8 cellular contexts compared by ENCODE assay signal in the genomic region with DNA sequence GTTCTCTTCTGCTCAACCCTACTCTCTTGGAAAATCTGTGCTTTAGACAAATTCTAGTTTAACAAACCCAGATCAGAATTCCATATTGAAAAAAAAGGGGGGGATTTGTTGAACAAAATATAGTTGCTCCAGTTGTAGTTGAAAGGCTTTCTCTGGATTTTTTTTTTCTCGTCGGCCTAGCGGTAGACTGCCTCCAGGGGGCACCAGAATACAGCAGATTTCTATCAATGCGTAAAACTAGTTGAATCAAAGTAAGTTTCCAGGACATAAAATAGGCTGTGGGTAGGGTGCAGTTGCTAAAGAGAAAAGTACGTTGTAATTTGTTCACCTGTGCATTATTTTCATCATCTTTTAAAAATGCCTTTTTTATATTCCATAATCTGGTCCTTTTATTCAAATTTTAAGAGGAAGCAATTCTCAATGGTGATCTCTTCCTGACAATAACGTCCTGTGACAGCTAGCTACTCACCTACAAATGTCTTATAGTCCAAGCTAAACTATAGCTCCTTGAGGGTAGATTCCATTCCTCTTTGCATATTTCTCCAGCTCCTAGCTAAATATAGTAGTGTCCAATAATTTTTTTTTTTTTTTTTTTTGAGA.
A peak's percentile ranks its signal among the peaks of the same experiment; 100 is the strongest.
DNase-seq lines count a peak whose midpoint lies in the region; ATAC-seq and TF ChIP-seq lines count a peak whose summit lies in the region.

No MANE protein-coding gene starts in this region.

- no peak overlapping the region for H3K4me3 Mint-ChIP-seq in endothelial cell (ENCODE audit: unreplicated experiment)
- no peak overlapping the region for H3K4me3 Mint-ChIP-seq in stimulated activated effector memory CD8-positive, alpha-beta T cell treated with anti-CD3 and anti-CD28 coated beads, Interleukin-12 subunit alpha, Interleukin-12 subunit beta, amount 100 ng/mL, for 72 hours

- no peak overlapping the region for H3K27ac ChIP-seq in 22Rv1

- no peak for ATAC-seq in stimulated activated effector memory CD8-positive, alpha-beta T cell treated with anti-CD3 and anti-CD28 coated beads, Interleukin-12 subunit alpha, Interleukin-12 subunit beta, amount 100 ng/mL, for 72 hours

- H3K36me3 Mint-ChIP-seq in endothelial cell (ENCODE audit: low read depth, unreplicated experiment), result no peaks in the 10 kb centered on the region
- H3K36me3 Mint-ChIP-seq in stimulated activated effector memory CD8-positive, alpha-beta T cell treated with anti-CD3 and anti-CD28 coated beads, Interleukin-12 subunit alpha, Interleukin-12 subunit beta, amount 100 ng/mL, for 72 hours, result no peaks in the 10 kb centered on the region

- no peak overlapping the region for H3K27ac Mint-ChIP-seq in endothelial cell (ENCODE audit: unreplicated experiment)
- H3K27ac Mint-ChIP-seq in stimulated activated effector memory CD8-positive, alpha-beta T cell treated with anti-CD3 and anti-CD28 coated beads, Interleukin-12 subunit alpha, Interleukin-12 subunit beta, amount 100 ng/mL, for 72 hours, result no peak overlapping the region

- peaks cover 3% of the 10 kb centered on the region for H3K27me3 Mint-ChIP-seq in endothelial cell (ENCODE audit: unreplicated experiment)

- TF ChIP-seq CTCF in 22Rv1 (IDR thresholded peaks at IDR 0.05), result peak; percentile 93
- peak; percentile 78 for TF ChIP-seq CTCF in GM12875 (IDR thresholded peaks at IDR 0.05; ENCODE audit: borderline replicate concordance, insufficient read depth, low read depth, low read length)
- TF ChIP-seq CTCF in endothelial cell (IDR thresholded peaks at IDR 0.05; ENCODE audit: unreplicated experiment), result peak; percentile 94

- peak; percentile 5 for DNase-seq in NCI-H82 treated with DMSO at 0.1 percent for 48 hours (lab: John Stamatoyannopoulos, UW; ENCODE audit: unreplicated experiment)
- DNase-seq in activated CD8-positive, alpha-beta memory T cell treated with anti-CD3 and anti-CD28 coated beads for 4 hours (ENCODE audit: low read depth in 2 of 2), result peak; percentile 30 to 36
- peak; percentile 52 for DNase-seq in endothelial cell (ENCODE audit: low spot score)
- peak; percentile 60 for DNase-seq in myocyte (ENCODE audit: low read depth)
- DNase-seq in stimulated activated effector memory CD8-positive, alpha-beta T cell treated with anti-CD3 and anti-CD28 coated beads, Interleukin-12 subunit alpha, Interleukin-12 subunit beta, amount 100 ng/mL, for 72 hours (ENCODE audit: low spot score in 2 of 2), result peak; percentile 38 to 75
- no peak for DNase-seq in NCI-H2227 (lab: John Stamatoyannopoulos, UW; ENCODE audit: unreplicated experiment)

- peaks cover 4% of the 10 kb centered on the region for H3K4me1 Mint-ChIP-seq in endothelial cell (ENCODE audit: unreplicated experiment)
- H3K4me1 Mint-ChIP-seq in stimulated activated effector memory CD8-positive, alpha-beta T cell treated with anti-CD3 and anti-CD28 coated beads, Interleukin-12 subunit alpha, Interleukin-12 subunit beta, amount 100 ng/mL, for 72 hours, result peaks cover 20% of the 10 kb centered on the region

- H3K4me3 ChIP-seq in GM12875 (ENCODE audit: low read depth, low read length), result no peak overlapping the region

- H3K9me3 Mint-ChIP-seq in endothelial cell (ENCODE audit: unreplicated experiment), result no peaks in the 10 kb centered on the region
- peaks cover under 1% of the 10 kb centered on the region for H3K9me3 Mint-ChIP-seq in stimulated activated effector memory CD8-positive, alpha-beta T cell treated with anti-CD3 and anti-CD28 coated beads, Interleukin-12 subunit alpha, Interleukin-12 subunit beta, amount 100 ng/mL, for 72 hours
